8 cellular contexts compared by ENCODE assay signal in the genomic region with DNA sequence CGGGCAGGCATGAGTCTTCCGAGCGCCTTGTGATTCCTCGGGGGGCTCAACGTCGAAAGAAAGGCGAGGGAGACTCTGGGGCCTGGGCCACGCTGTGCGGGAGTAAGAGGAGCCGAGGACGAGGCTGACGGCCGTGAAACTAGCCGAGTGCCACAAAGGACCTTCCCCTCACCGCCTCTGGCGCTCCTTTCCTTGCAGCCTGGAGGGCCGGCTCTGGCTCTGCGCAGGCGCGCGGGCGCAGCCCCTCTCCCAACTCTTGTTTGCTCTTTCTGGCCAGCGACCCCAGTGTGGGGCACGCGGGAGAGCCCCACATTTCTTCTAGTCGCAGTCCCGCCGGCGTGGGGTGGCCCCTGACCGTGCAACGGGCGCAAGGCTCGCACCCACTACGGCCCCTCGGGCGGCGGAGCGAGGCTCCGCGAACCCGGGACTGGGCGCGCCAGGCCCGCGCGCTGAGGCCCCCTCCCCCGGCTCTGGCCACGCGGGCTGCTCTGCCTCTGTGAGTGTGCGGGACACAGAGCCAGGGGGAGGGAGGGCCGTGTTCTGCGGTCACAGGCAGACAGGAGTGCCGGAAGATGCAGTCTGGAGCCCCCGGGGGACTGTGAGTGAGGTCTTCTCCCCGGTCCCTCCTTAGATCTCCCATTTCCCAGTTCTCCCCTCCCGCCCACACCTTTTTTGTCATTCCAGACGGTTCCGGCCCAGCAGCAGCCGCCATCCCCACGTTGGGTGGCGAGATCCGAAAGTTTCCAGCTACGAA. TPM values are rescaled to one million over a fixed set of nuclear protein-coding genes. Genes with fewer than 3 reads are reported as not detected.
DNase-seq lines count a peak whose midpoint lies in the region; ATAC-seq lines count a peak whose summit lies in the region.

No MANE protein-coding gene starts in this region.

- DNase-seq in NCI-H1417 (lab: John Stamatoyannopoulos, UW) (peak; percentile 40 to 74 (median 70)), NCI-H1417 treated with DMSO at 0.1 percent for 48 hours (lab: John Stamatoyannopoulos, UW) (no peak), NCI-H345 (lab: John Stamatoyannopoulos, UW) (peak; percentile 61), left kidney (ENCODE audit: low read depth, low spot score) (peak; percentile 92)
- peak; percentile 75 for DNase-seq in activated CD4-positive, alpha-beta T cell treated with anti-CD3 and anti-CD28 coated beads for 36 hours
- DNase-seq in stimulated activated CD4-positive, alpha-beta T cell treated with anti-CD3 and anti-CD28 coated beads, Interleukin-1b, Interleukin-23, amount 100 ng/mL, for 48 hours = peak; percentile 61

- H3K27ac Mint-ChIP-seq in activated CD4-positive, alpha-beta T cell treated with anti-CD3 and anti-CD28 coated beads for 36 hours = peak overlapping the region; percentile 97

- no peak for ATAC-seq in activated CD4-positive, alpha-beta T cell treated with anti-CD3 and anti-CD28 coated beads for 36 hours
- ATAC-seq in GM21390 (IDR thresholded peaks at IDR 0.05; ENCODE audit: unreplicated experiment) = no peak

- H3K27ac ChIP-seq in cingulate gyrus (ENCODE audit: low read depth, low read length) = peak overlapping the region; percentile 100

- POLR2A ChIA-PET in activated CD4-positive, alpha-beta T cell treated with anti-CD3 and anti-CD28 coated beads for 36 hours (lab: Charles Lee) = interaction anchor here (0.6 to 2.9 kb wide), 14 partner anchors 9 to 1167 kb away, joined by 3 to 53 read pairs (median 5); a partner anchor contains a TSS

- CTCF ChIA-PET in activated CD4-positive, alpha-beta T cell treated with anti-CD3 and anti-CD28 coated beads for 36 hours (lab: Charles Lee) = interaction anchor here (0.7 to 3.9 kb wide), 4 partner anchors 16 to 45 kb away, joined by 6 to 22 read pairs (median 13); a partner anchor contains a TSS

- H3K4me1 Mint-ChIP-seq in activated CD4-positive, alpha-beta T cell treated with anti-CD3 and anti-CD28 coated beads for 36 hours = peaks cover 13% of the 10 kb centered on the region

- peaks cover 23% of the 10 kb centered on the region for H3K36me3 Mint-ChIP-seq in activated CD4-positive, alpha-beta T cell treated with anti-CD3 and anti-CD28 coated beads for 36 hours (ENCODE audit: low read depth)

- H3K27me3 Mint-ChIP-seq in activated CD4-positive, alpha-beta T cell treated with anti-CD3 and anti-CD28 coated beads for 36 hours = no peaks in the 10 kb centered on the region

- peak overlapping the region; percentile 86 for H3K4me3 Mint-ChIP-seq in activated CD4-positive, alpha-beta T cell treated with anti-CD3 and anti-CD28 coated beads for 36 hours

- no peaks in the 10 kb centered on the region for H3K9me3 Mint-ChIP-seq in activated CD4-positive, alpha-beta T cell treated with anti-CD3 and anti-CD28 coated beads for 36 hours (ENCODE audit: low read depth)

- intact Hi-C loops in activated CD4-positive, alpha-beta T cell treated with anti-CD3 and anti-CD28 coated beads for 36 hours (cut with DNase I, micrococcal nuclease) = loop anchor here (1.0 to 10.0 kb wide), 16 partner anchors 21 to 1167 kb away; a partner anchor contains a TSS

RNA-seq across cellular contexts. Expression of a gene that starts 1.0 kb away (rescaled TPM):
- total RNA-seq in activated CD4-positive, alpha-beta T cell treated with anti-CD3 and anti-CD28 coated beads for 36 hours = 10 to 100 TPM; 26.5 to 32.3 TPM

RNA-seq across cellular contexts. Expression of a gene that starts 20.9 kb away (rescaled TPM):
- total RNA-seq in activated CD4-positive, alpha-beta T cell treated with anti-CD3 and anti-CD28 coated beads for 36 hours = 10 to 100 TPM; 54.5 to 61.1 TPM

RNA-seq across cellular contexts. Expression of a gene that starts 21.3 kb away (rescaled TPM):
- total RNA-seq in activated CD4-positive, alpha-beta T cell treated with anti-CD3 and anti-CD28 coated beads for 36 hours = 100 to 1,000 TPM in 1 of 2 experiments, 10 to 100 TPM in 1; 95.4 to 106 TPM
